Comparison of ENCODE assay signal across 21 cellular contexts in genomic region chr12:64240781-64241180, GRCh38.
"Had no signal": no experiment of that assay in that cellular context is flagged by ENCODE, and none has a peak within 500 bp of the region (broad histone marks: within the 10 kb centered on the region; RNA-seq: fewer than 3 reads in every experiment).

No MANE protein-coding gene starts in this region.

- H3K27me3 ChIP-seq: heart right ventricle, left lung, right atrium auricular region, sigmoid colon, stomach, thyroid gland had no signal

- H3K4me1 ChIP-seq: left lung, prostate gland, right atrium auricular region, sigmoid colon, stomach, thyroid gland had no signal

- DNase-seq: cortex of kidney; effector CD4-positive, alpha-beta T cell; foreskin melanocyte; glutamatergic neuron; heart right ventricle; hippocampal formation; left cardiac atrium; left lung; mesendoderm; midbrain; naive thymus-derived CD4-positive, alpha-beta T cell; nucleus accumbens; sigmoid colon; stimulated activated CD4-positive, alpha-beta T cell treated with anti-CD3 and anti-CD28 coated beads, Interleukin-2, amount 100 ng/mL, for 24 hours; stimulated activated CD4-positive, alpha-beta T cell treated with anti-CD3 and anti-CD28 coated beads, Interleukin-4, amount 100 ng/mL, for 24 hours; stimulated activated naive CD4-positive, alpha-beta T cell treated with Interleukin-2 at 50 U/mL for 16 hours; stomach; thyroid gland had no signal

- H3K9me3 ChIP-seq: heart right ventricle, left lung, prostate gland, right atrium auricular region, sigmoid colon, stomach, thyroid gland had no signal

- ATAC-seq: heart right ventricle; left lung; naive thymus-derived CD4-positive, alpha-beta T cell; stimulated activated effector memory CD8-positive, alpha-beta T cell treated with anti-CD3 and anti-CD28 coated beads, Interleukin-12 subunit alpha, Interleukin-12 subunit beta, amount 100 ng/mL, for 72 hours had no signal

- H3K27ac ChIP-seq: heart right ventricle, left lung, prostate gland, right atrium auricular region, sigmoid colon, stomach, thyroid gland had no signal

- H3K36me3 ChIP-seq: heart right ventricle, left lung, prostate gland, right atrium auricular region, sigmoid colon, stomach, thyroid gland had no signal

- H3K4me3 ChIP-seq: heart right ventricle, left lung, prostate gland, right atrium auricular region, sigmoid colon, stomach, thyroid gland had no signal
